ENCODE assay signal across 18 cellular contexts in the genomic region with DNA sequence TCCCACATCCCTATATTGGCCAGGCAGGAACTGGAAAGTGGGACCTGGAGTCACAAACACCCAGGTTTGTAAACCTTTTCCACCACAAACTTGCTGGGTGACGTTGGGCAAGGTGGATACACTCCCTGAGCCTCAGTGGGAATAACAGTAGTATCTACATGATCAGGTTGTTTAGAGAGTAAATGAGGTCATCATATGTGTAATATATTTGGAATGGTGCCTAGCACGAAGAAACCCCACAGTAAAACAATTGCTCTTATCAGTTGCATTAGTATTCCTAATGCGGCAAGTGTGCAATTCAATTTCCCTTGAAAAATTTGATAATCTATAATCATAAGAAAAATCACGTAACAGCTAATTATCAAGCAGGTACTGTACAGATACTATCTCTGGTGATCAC. TPM values are rescaled to one million over a fixed set of nuclear protein-coding genes. Genes with fewer than 3 reads are reported as not detected.
DNase-seq lines count a peak whose midpoint lies in the region; ATAC-seq, FAIRE-seq and TF ChIP-seq lines count a peak whose summit lies in the region.
"Had no signal": no experiment of that assay in that cellular context is flagged by ENCODE, and none has a peak within 500 bp of the region (broad histone marks: within the 10 kb centered on the region; RNA-seq: fewer than 3 reads in every experiment).

No MANE protein-coding gene starts in this region.

- H3K4me3 Mint-ChIP-seq in CD8-positive, alpha-beta T cell: no peak overlapping the region
- H3K4me3 Mint-ChIP-seq: activated naive CD4-positive, alpha-beta T cell treated with anti-CD3 and anti-CD28 coated beads, Interleukin-2, amount 10 ng/mL, durations not matched to agents 7 days and 5 days; central memory CD8-positive, alpha-beta T cell; GM23338; memory B cell; nephron progenitor cell had no signal

- no peak overlapping the region for H3K4me3 ChIP-seq in CD8-positive, alpha-beta T cell (ENCODE audit: low read depth, low read length)
- H3K4me3 ChIP-seq in brain microvascular endothelial cell (ENCODE audit: low read depth, low read length) (no peak overlapping the region), keratinocyte (ENCODE audit: control insufficient read depth in 2 of 3, extremely low read depth in 1 of 3, insufficient read depth in 2 of 3, low read depth in 1 of 3, low read length in 3 of 3) (no peak overlapping the region), lower lobe of right lung (no peak overlapping the region)
- H3K4me3 ChIP-seq: GM23338, SJSA1 had no signal

- no peak for DNase-seq in CD8-positive, alpha-beta T cell
- DNase-seq in NCI-H226 (peak; percentile 65), brain microvascular endothelial cell (no peak), keratinocyte (ENCODE audit: low read depth, low spot score) (peak; percentile 19), AG08396 (ENCODE audit: low spot score) (no peak), activated gamma-delta T cell treated with Interleukin-2 at 50 U/mL for 16 hours (no peak), midbrain (lab: John Stamatoyannopoulos, UW) (no peak), lower lobe of right lung (no peak)
- DNase-seq: activated naive CD4-positive, alpha-beta T cell treated with anti-CD3 and anti-CD28 coated beads, Interleukin-2, amount 10 ng/mL, durations not matched to agents 7 days and 5 days; NCI-H1436; nephron progenitor cell; retina had no signal

- no peaks in the 10 kb centered on the region for H3K9me3 ChIP-seq in CD8-positive, alpha-beta T cell (ENCODE audit: low read length)
- H3K9me3 ChIP-seq in keratinocyte (ENCODE audit: control insufficient read depth, low read depth, low read length): no peaks in the 10 kb centered on the region
- no peaks in the 10 kb centered on the region for H3K9me3 ChIP-seq in lower lobe of right lung
- H3K9me3 ChIP-seq: SJSA1 had no signal

- TF ChIP-seq CTCF in CD8-positive, alpha-beta T cell (IDR thresholded peaks at IDR 0.05): no peak
- TF ChIP-seq CTCF in brain microvascular endothelial cell (IDR thresholded peaks at IDR 0.05; ENCODE audit: low read depth, low read length, missing control alignments) (no peak), keratinocyte (optimal IDR thresholded peaks at IDR 0.05 in 1 of 3, IDR thresholded peaks at IDR 0.05 in 1 of 3, conservative IDR thresholded peaks at IDR 0.05 in 1 of 3; ENCODE audit: extremely low read depth in 1 of 3, insufficient read depth in 2 of 3, low read length in 3 of 3) (no peak), lower lobe of right lung (IDR thresholded peaks at IDR 0.05) (no peak)

- POLR2A ChIA-PET in CD8-positive, alpha-beta T cell (lab: Charles Lee): interaction anchor here (1.2 kb wide), 1 partner anchor 54 kb away, joined by 3 read pairs; no protein-coding TSS in a partner anchor

- H3K9me3 Mint-ChIP-seq in CD8-positive, alpha-beta T cell: no peaks in the 10 kb centered on the region
- H3K9me3 Mint-ChIP-seq: activated naive CD4-positive, alpha-beta T cell treated with anti-CD3 and anti-CD28 coated beads, Interleukin-2, amount 10 ng/mL, durations not matched to agents 7 days and 5 days; central memory CD8-positive, alpha-beta T cell; GM23338; memory B cell had no signal

- H3K27me3 ChIP-seq in CD8-positive, alpha-beta T cell (ENCODE audit: insufficient read depth, low read length): no peaks in the 10 kb centered on the region
- H3K27me3 ChIP-seq in brain microvascular endothelial cell (replicated peaks) (no peaks in the 10 kb centered on the region), keratinocyte (ENCODE audit: control insufficient read depth, extremely low read depth, insufficient read depth, low read length) (no peaks in the 10 kb centered on the region), lower lobe of right lung (ENCODE audit: low read depth) (no peaks in the 10 kb centered on the region)
- H3K27me3 ChIP-seq: SJSA1 had no signal

- no peaks in the 10 kb centered on the region for H3K36me3 ChIP-seq in CD8-positive, alpha-beta T cell (ENCODE audit: insufficient read depth, low read length)
- H3K36me3 ChIP-seq in brain microvascular endothelial cell (replicated peaks): no peaks in the 10 kb centered on the region
- H3K36me3 ChIP-seq in keratinocyte (ENCODE audit: control insufficient read depth in 2 of 2, extremely low read depth in 1 of 2, insufficient read depth in 2 of 2, low read length in 2 of 2): no peaks in the 10 kb centered on the region
- H3K36me3 ChIP-seq in lower lobe of right lung: no peaks in the 10 kb centered on the region
- H3K36me3 ChIP-seq: SJSA1 had no signal

- ATAC-seq in CD8-positive, alpha-beta T cell: no peak
- ATAC-seq in lower lobe of right lung: no peak
- ATAC-seq: GM23338 had no signal

- dilution Hi-C loops in keratinocyte (cut with MboI; ENCODE audit: extremely low pct_ligation_motif_present, low sequenced_read_pairs): no loop called here

- intact Hi-C loops in CD8-positive, alpha-beta T cell (cut with DNase I, micrococcal nuclease): loop anchor here (10.0 kb wide), 2 partner anchors 132 to 418 kb away; no protein-coding TSS in a partner anchor
- intact Hi-C loops in lower lobe of right lung (cut with DNase I): no loop called here

- no peaks in the 10 kb centered on the region for H3K27me3 Mint-ChIP-seq in CD8-positive, alpha-beta T cell (ENCODE audit: low read depth)
- H3K27me3 Mint-ChIP-seq: activated naive CD4-positive, alpha-beta T cell treated with anti-CD3 and anti-CD28 coated beads, Interleukin-2, amount 10 ng/mL, durations not matched to agents 7 days and 5 days; central memory CD8-positive, alpha-beta T cell; memory B cell had no signal

- peaks cover 13% of the 10 kb centered on the region for H3K36me3 Mint-ChIP-seq in CD8-positive, alpha-beta T cell

- peak overlapping the region; percentile 20 for H3K4me2 ChIP-seq in keratinocyte (ENCODE audit: control insufficient read depth, extremely low read depth, insufficient read depth, low read depth, low read length)
- H3K4me2 ChIP-seq: GM23338, KMS-11 had no signal

- H3K4me1 ChIP-seq in CD8-positive, alpha-beta T cell (ENCODE audit: insufficient read depth, low read length): peaks cover 60% of the 10 kb centered on the region
- H3K4me1 ChIP-seq in keratinocyte (ENCODE audit: control insufficient read depth, extremely low read depth, insufficient read depth, low read length) (peaks cover 12% of the 10 kb centered on the region), lower lobe of right lung (no peaks in the 10 kb centered on the region)

- CTCF ChIA-PET in CD8-positive, alpha-beta T cell (lab: Charles Lee): no interaction called here

- no peak overlapping the region for H3K9ac ChIP-seq in keratinocyte (ENCODE audit: control insufficient read depth, extremely low read depth, insufficient read depth, low read length)
- H3K9ac ChIP-seq: KMS-11 had no signal

- peaks cover 69% of the 10 kb centered on the region for H3K4me1 Mint-ChIP-seq in CD8-positive, alpha-beta T cell (ENCODE audit: low read depth)

- in situ Hi-C loops in brain microvascular endothelial cell (cut with HindIII; ENCODE audit: low pct_ligation_motif_present, low sequenced_read_pairs): no loop called here

- H3K27ac ChIP-seq in CD8-positive, alpha-beta T cell (ENCODE audit: low read depth, low read length): no peak overlapping the region
- H3K27ac ChIP-seq in brain microvascular endothelial cell (peak overlapping the region; percentile 3), keratinocyte (ENCODE audit: control insufficient read depth, insufficient read depth, low read length) (no peak overlapping the region), lower lobe of right lung (no peak overlapping the region)
- H3K27ac ChIP-seq: HL-60, KMS-11, SJSA1 had no signal

- H3K79me2 ChIP-seq in keratinocyte (ENCODE audit: control insufficient read depth, insufficient read depth, low read length): peaks cover 8% of the 10 kb centered on the region

- no peaks in the 10 kb centered on the region for H3K9me1 ChIP-seq in keratinocyte (ENCODE audit: control insufficient read depth, extremely low read depth, insufficient read depth, low read length)

- H2AFZ ChIP-seq in keratinocyte (ENCODE audit: control insufficient read depth, low read length): no peak overlapping the region
- H2AFZ ChIP-seq: GM23338 had no signal

- H3K27ac Mint-ChIP-seq in CD8-positive, alpha-beta T cell: peak overlapping the region; percentile 43
- H3K27ac Mint-ChIP-seq: activated naive CD4-positive, alpha-beta T cell treated with anti-CD3 and anti-CD28 coated beads, Interleukin-2, amount 10 ng/mL, durations not matched to agents 7 days and 5 days; GM23338 had no signal

- FAIRE-seq in keratinocyte (lab: Jason Lieb, UNC): peak; percentile 46

- H4K20me1 ChIP-seq in keratinocyte (ENCODE audit: control insufficient read depth, extremely low read depth, insufficient read depth, low read length): no peaks in the 10 kb centered on the region

RNA-seq across cellular contexts. Expression of gene HIVEP2, which starts 51.9 kb away (rescaled TPM):
- total RNA-seq in CD8-positive, alpha-beta T cell: 10 to 100 TPM; 30.8 to 31.0 TPM
- polyA plus RNA-seq in keratinocyte: 5.9 to 8.9 TPM (median 6.5 TPM) in 3 replicates
- 9.0 TPM for polyA plus RNA-seq in keratinocyte (2011; ENCODE audit: low read depth)
- 3.9 and 4.8 TPM in 2 replicates for polyA plus RNA-seq in keratinocyte (2011; cell fraction: cytosol; rRNA removed)
- 17.0 and 18.4 TPM in 2 replicates for polyA plus RNA-seq in keratinocyte (2011; cell fraction: nucleus; rRNA removed)
- polyA plus RNA-seq in keratinocyte (2012; ENCODE audit: low replicate concordance): 8.4 and 8.7 TPM in 2 replicates
- 15.0 to 21.8 TPM (median 15.5 TPM) in 3 replicates for polyA minus RNA-seq in keratinocyte
- polyA minus RNA-seq in keratinocyte (2011; cell fraction: cytosol; rRNA and poly(A)+ RNA removed): 4.2 TPM
- 13.5 and 26.3 TPM in 2 replicates for polyA minus RNA-seq in keratinocyte (2011; cell fraction: nucleus; rRNA and poly(A)+ RNA removed)
- total RNA-seq in lower lobe of right lung: 13.1 TPM

Comparison
In these comparisons a context has a peak if more than half of its experiments do, and no peak if none do; other contexts are left out.
1. DNase-seq: peak in NCI-H226 (single experiment) and keratinocyte (single experiment); none in CD8-positive, alpha-beta T cell (0 of 7), brain microvascular endothelial cell (single experiment), AG08396 (single experiment), activated gamma-delta T cell treated with Interleukin-2 at 50 U/mL for 16 hours (single experiment), midbrain (single experiment) and lower lobe of right lung (single experiment).